In genomic region chr1:9537863-9538668, GRCh38 we compare ENCODE assay signal across 9 cellular contexts. TPM values are rescaled to one million over a fixed set of nuclear protein-coding genes. Genes with fewer than 3 reads are reported as not detected.
DNase-seq lines count a peak whose midpoint lies in the region; ATAC-seq and TF ChIP-seq lines count a peak whose summit lies in the region.
"Had no signal": no experiment of that assay in that cellular context is flagged by ENCODE, and none has a peak within 500 bp of the region (broad histone marks: within the 10 kb centered on the region; RNA-seq: fewer than 3 reads in every experiment).

No MANE protein-coding gene starts in this region.

- ATAC-seq in activated T-helper 17 cell treated with anti-CD3 and anti-CD28 coated beads, Interleukin-2, amount 50 U/mL, for 72 hours (replicated peaks) = no peak
- no peak for ATAC-seq in memory B cell (ENCODE audit: low read depth)

- H3K36me3 Mint-ChIP-seq in activated T-helper 17 cell treated with anti-CD3 and anti-CD28 coated beads, Interleukin-2, amount 50 U/mL, for 72 hours (ENCODE audit: low read depth) = peaks cover 10% of the 10 kb centered on the region
- no peaks in the 10 kb centered on the region for H3K36me3 Mint-ChIP-seq in memory B cell

- H3K27ac Mint-ChIP-seq in activated T-helper 17 cell treated with anti-CD3 and anti-CD28 coated beads, Interleukin-2, amount 50 U/mL, for 72 hours = peak overlapping the region; percentile 45
- peak overlapping the region; percentile 45 for H3K27ac Mint-ChIP-seq in memory B cell

- no peaks in the 10 kb centered on the region for H3K9me3 ChIP-seq in cardiac muscle cell (ENCODE audit: low read depth)
- no peaks in the 10 kb centered on the region for H3K9me3 ChIP-seq in MG63

- H3K4me1 ChIP-seq in cardiac muscle cell (ENCODE audit: low read depth) = peaks cover 20% of the 10 kb centered on the region

- H3K4me3 ChIP-seq in cardiac muscle cell (no peak overlapping the region), foreskin fibroblast (ENCODE audit: low read depth in 1 of 2, low read length in 2 of 2) (no peak overlapping the region), MG63 (no peak overlapping the region)

- H3K27me3 ChIP-seq in cardiac muscle cell (no peaks in the 10 kb centered on the region), MG63 (no peaks in the 10 kb centered on the region)

- H3K27me3 Mint-ChIP-seq in activated T-helper 17 cell treated with anti-CD3 and anti-CD28 coated beads, Interleukin-2, amount 50 U/mL, for 72 hours = no peaks in the 10 kb centered on the region
- no peaks in the 10 kb centered on the region for H3K27me3 Mint-ChIP-seq in memory B cell

- H3K9me3 Mint-ChIP-seq in activated T-helper 17 cell treated with anti-CD3 and anti-CD28 coated beads, Interleukin-2, amount 50 U/mL, for 72 hours = no peaks in the 10 kb centered on the region
- H3K9me3 Mint-ChIP-seq in memory B cell = peaks cover 4% of the 10 kb centered on the region

- intact Hi-C loops in cardiac septum (cut with DNase I) = no loop called here

- TF ChIP-seq CTCF in cardiac muscle cell (IDR thresholded peaks at IDR 0.05; ENCODE audit: low read depth, low read length) (no peak), foreskin fibroblast (IDR thresholded peaks at IDR 0.05; ENCODE audit: low read depth, low read length) (no peak)

- peaks cover 10% of the 10 kb centered on the region for H3K4me1 Mint-ChIP-seq in activated T-helper 17 cell treated with anti-CD3 and anti-CD28 coated beads, Interleukin-2, amount 50 U/mL, for 72 hours
- peaks cover 23% of the 10 kb centered on the region for H3K4me1 Mint-ChIP-seq in memory B cell

- H3K36me3 ChIP-seq in cardiac muscle cell (no peaks in the 10 kb centered on the region), MG63 (no peaks in the 10 kb centered on the region; the same call in 1 of the 2 replicates)

- no peak for DNase-seq in cardiac muscle cell (ENCODE audit: low read depth in 1 of 2, low spot score in 1 of 2)
- no peak for DNase-seq in cardiac septum (ENCODE audit: low spot score)
- DNase-seq in memory B cell (ENCODE audit: low spot score in 2 of 2) = no peak
- DNase-seq in ureter (ENCODE audit: low spot score) = peak; percentile 60
- DNase-seq in foreskin fibroblast = no peak
- DNase-seq in MG63 = no peak
- no peak for DNase-seq in SW 1271 (lab: John Stamatoyannopoulos, UW)
- DNase-seq: COR-L47 had no signal

- H3K4me3 Mint-ChIP-seq in activated T-helper 17 cell treated with anti-CD3 and anti-CD28 coated beads, Interleukin-2, amount 50 U/mL, for 72 hours = peak overlapping the region; percentile 71
- peak overlapping the region; percentile 53 for H3K4me3 Mint-ChIP-seq in memory B cell

- H3K27ac ChIP-seq in cardiac muscle cell = peak overlapping the region; percentile 82

RNA-seq across cellular contexts. Expression of gene SLC25A33, which starts 1.2 kb away (rescaled TPM):
- 12.3 and 12.5 TPM in 2 replicates for total RNA-seq in cardiac muscle cell
- polyA plus RNA-seq in cardiac muscle cell = 10.4 and 12.2 TPM in 2 replicates
- 4.0 TPM for total RNA-seq in cardiac septum
- 1 to 10 TPM; 3.6 to 7.6 TPM for total RNA-seq in activated T-helper 17 cell treated with anti-CD3 and anti-CD28 coated beads, Interleukin-2, amount 50 U/mL, for 72 hours
- 3.9 TPM for total RNA-seq in ureter
- total RNA-seq in MG63 (2014; rRNA removed; shearing (Covaris generic); ENCODE audit: low replicate concordance) = 16.6 and 23.9 TPM in 2 replicates

RNA-seq across cellular contexts. Expression of gene TMEM201, which starts 50.6 kb away (rescaled TPM):
- total RNA-seq in cardiac muscle cell = 21.0 and 28.0 TPM in 2 replicates
- 25.0 and 34.1 TPM in 2 replicates for polyA plus RNA-seq in cardiac muscle cell
- 19.0 TPM for total RNA-seq in cardiac septum
- total RNA-seq in activated T-helper 17 cell treated with anti-CD3 and anti-CD28 coated beads, Interleukin-2, amount 50 U/mL, for 72 hours = 10 to 100 TPM; 12.0 to 25.5 TPM
- 21.0 TPM for total RNA-seq in ureter
- total RNA-seq in MG63 (2014; rRNA removed; shearing (Covaris generic); ENCODE audit: low replicate concordance) = 5.7 and 8.8 TPM in 2 replicates
